ENCODE assay signal across 1 cellular context in the genomic region with DNA sequence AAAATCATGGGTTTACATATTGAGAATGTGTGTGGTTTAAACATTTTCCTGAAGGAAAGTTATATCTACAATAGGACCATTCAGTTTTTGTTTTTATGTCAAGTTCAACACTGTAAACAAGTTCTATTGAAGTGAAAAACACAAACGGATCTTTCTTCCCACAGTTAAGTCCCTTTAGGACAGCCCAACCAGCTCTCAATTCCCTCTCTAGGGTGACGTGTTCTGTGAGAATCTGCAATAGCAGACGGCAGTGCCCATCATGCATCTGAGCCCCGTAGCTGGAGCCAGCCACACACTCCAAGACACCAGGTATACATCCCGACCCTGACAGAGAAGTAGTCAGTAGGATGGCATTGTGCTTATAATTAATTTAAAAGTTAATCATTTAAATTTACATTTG.
TF ChIP-seq lines count a peak whose summit lies in the region.

No MANE protein-coding gene starts in this region.

TF ChIP-seq in HepG2, 621 proteins besides CTCF, POLR2A, EP300 and RAD21 (continued from another document):
- TF ChIP-seq, protein P1, sequence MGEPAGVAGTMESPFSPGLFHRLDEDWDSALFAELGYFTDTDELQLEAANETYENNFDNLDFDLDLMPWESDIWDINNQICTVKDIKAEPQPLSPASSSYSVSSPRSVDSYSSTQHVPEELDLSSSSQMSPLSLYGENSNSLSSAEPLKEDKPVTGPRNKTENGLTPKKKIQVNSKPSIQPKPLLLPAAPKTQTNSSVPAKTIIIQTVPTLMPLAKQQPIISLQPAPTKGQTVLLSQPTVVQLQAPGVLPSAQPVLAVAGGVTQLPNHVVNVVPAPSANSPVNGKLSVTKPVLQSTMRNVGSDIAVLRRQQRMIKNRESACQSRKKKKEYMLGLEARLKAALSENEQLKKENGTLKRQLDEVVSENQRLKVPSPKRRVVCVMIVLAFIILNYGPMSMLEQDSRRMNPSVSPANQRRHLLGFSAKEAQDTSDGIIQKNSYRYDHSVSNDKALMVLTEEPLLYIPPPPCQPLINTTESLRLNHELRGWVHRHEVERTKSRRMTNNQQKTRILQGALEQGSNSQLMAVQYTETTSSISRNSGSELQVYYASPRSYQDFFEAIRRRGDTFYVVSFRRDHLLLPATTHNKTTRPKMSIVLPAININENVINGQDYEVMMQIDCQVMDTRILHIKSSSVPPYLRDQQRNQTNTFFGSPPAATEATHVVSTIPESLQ (CRISPR knock-in tag; conservative IDR thresholded peaks at IDR 0.05): no peak
- no peak for TF ChIP-seq ETV5 (CRISPR knock-in tag; IDR thresholded peaks at IDR 0.05; ENCODE audit: borderline replicate concordance)
- TF ChIP-seq ZNF570 (CRISPR knock-in tag; IDR thresholded peaks at IDR 0.05; ENCODE audit: borderline replicate concordance): no peak
- TF ChIP-seq ZFP37 (CRISPR knock-in tag; IDR thresholded peaks at IDR 0.05; ENCODE audit: borderline replicate concordance): no peak
- no peak for TF ChIP-seq ZNF343 (CRISPR knock-in tag; IDR thresholded peaks at IDR 0.05)
- no peak for TF ChIP-seq NBN (conservative IDR thresholded peaks at IDR 0.05)
- TF ChIP-seq SRSF4 (IDR thresholded peaks at IDR 0.05; ENCODE audit: low read depth, low read length, poor library complexity, severe bottlenecking): no peak
- TF ChIP-seq, protein P2, sequence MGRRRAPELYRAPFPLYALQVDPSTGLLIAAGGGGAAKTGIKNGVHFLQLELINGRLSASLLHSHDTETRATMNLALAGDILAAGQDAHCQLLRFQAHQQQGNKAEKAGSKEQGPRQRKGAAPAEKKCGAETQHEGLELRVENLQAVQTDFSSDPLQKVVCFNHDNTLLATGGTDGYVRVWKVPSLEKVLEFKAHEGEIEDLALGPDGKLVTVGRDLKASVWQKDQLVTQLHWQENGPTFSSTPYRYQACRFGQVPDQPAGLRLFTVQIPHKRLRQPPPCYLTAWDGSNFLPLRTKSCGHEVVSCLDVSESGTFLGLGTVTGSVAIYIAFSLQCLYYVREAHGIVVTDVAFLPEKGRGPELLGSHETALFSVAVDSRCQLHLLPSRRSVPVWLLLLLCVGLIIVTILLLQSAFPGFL (CRISPR knock-in tag; IDR thresholded peaks at IDR 0.05): no peak
- TF ChIP-seq ARHGAP35 (CRISPR knock-in tag; IDR thresholded peaks at IDR 0.05; ENCODE audit: borderline replicate concordance): no peak
- TF ChIP-seq, protein P3, sequence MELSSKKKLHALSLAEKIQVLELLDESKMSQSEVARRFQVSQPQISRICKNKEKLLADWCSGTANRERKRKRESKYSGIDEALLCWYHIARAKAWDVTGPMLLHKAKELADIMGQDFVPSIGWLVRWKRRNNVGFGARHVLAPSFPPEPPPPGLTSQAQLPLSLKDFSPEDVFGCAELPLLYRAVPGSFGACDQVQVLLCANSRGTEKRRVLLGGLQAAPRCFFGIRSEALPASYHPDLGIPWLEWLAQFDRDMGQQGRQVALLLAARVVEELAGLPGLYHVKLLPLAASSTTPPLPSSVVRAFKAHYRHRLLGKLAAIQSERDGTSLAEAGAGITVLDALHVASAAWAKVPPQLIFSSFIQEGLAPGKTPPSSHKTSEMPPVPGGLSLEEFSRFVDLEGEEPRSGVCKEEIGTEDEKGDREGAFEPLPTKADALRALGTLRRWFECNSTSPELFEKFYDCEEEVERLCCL (CRISPR knock-in tag; IDR thresholded peaks at IDR 0.05; ENCODE audit: borderline replicate concordance): no peak
- no peak for TF ChIP-seq ZNF367 (CRISPR knock-in tag; IDR thresholded peaks at IDR 0.05; ENCODE audit: borderline replicate concordance)
